In the genomic region with DNA sequence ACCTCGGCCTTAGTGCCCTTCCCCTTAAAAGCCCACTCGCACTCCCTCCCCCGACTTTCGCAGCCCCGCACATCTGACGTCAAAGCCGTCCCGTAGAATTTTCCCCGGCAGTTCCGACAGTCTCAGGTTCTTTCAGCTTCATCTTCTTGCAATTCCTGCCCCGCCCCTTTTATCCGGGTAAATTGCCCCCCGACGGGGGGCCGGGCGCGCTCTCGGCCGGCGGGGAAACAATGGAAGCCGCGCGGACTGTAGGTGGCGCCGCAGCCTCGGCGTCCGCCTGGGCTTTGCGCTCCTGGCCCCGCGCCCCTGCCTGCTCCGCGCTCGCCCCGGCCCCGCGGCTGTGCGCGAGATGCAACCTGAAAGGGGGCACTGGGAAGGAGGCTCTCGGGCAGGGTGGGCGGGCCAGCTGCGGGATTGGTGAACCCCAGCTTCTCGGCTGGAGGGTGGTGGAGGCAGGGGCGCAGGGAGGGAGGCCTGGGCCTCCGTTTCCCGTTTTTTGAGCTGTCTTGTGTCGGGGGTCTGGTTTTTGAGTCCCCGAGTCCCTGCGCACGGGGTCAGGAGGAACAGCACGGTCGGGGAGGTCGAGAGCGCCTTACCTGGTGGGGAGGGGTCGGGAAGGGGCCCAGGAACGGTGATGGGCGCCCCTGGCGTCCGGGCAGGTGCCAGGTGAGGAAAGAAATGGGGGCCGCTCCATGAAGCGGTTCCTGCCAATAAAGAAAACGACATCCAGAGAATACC, we compare ENCODE assay signal across 9 cellular contexts. TPM values are rescaled to one million over a fixed set of nuclear protein-coding genes. Genes with fewer than 3 reads are reported as not detected.
DNase-seq lines count a peak whose midpoint lies in the region; ATAC-seq and TF ChIP-seq lines count a peak whose summit lies in the region.
"Had no signal": no experiment of that assay in that cellular context is flagged by ENCODE, and none has a peak within 500 bp of the region (broad histone marks: within the 10 kb centered on the region; RNA-seq: fewer than 3 reads in every experiment).

No MANE protein-coding gene starts in this region.

- no peak for ATAC-seq in memory B cell (ENCODE audit: low read depth)

- H3K27ac Mint-ChIP-seq in brain (peak overlapping the region in 1 of 5 experiments; percentile 80), memory B cell (no peak overlapping the region)

- H3K27me3 Mint-ChIP-seq in brain: peaks cover 87% of the 10 kb centered on the region
- H3K27me3 Mint-ChIP-seq in memory B cell: peaks cover 10% of the 10 kb centered on the region

- H3K36me3 Mint-ChIP-seq in brain (no peaks in the 10 kb centered on the region), memory B cell (no peaks in the 10 kb centered on the region)

- H3F3A ChIP-seq in MM.1S (ENCODE audit: insufficient read depth, low read length): no peaks in the 10 kb centered on the region

- H3K79me2 ChIP-seq in MM.1S (ENCODE audit: low read length): no peaks in the 10 kb centered on the region

- no peaks in the 10 kb centered on the region for H4K20me1 ChIP-seq in MM.1S (ENCODE audit: insufficient read depth, low read length)

- H2AFZ ChIP-seq in MM.1S (ENCODE audit: low read length): no peak overlapping the region

- no peaks in the 10 kb centered on the region for H3K9me3 ChIP-seq in MM.1S (replicated peaks; ENCODE audit: insufficient read depth, low read length)

- H3K4me2 ChIP-seq in MM.1S (ENCODE audit: low read depth, low read length): no peak overlapping the region; the same call in 1 of the 2 replicates

- H3K4me3 Mint-ChIP-seq in brain (peak overlapping the region; percentile 65 to 83 (median 79)), memory B cell (peak overlapping the region; percentile 30)

- H3K4me1 ChIP-seq in MM.1S (ENCODE audit: low read length): no peaks in the 10 kb centered on the region

- DNase-seq in DMS79 treated with DMSO at 0.1 percent for 48 hours (lab: John Stamatoyannopoulos, UW) (peak; percentile 10), MM.1S (no peak), memory B cell (ENCODE audit: low spot score in 2 of 2) (no peak), NCI-H1436 treated with DMSO at 0.1 percent for 48 hours (lab: John Stamatoyannopoulos, UW) (no peak), cerebellar nuclear complex (lab: John Stamatoyannopoulos, UW) (no peak), SHP77 (lab: John Stamatoyannopoulos, UW) (no peak), C1 segment of cervical spinal cord (lab: John Stamatoyannopoulos, UW) (no peak)
- DNase-seq: left cardiac atrium had no signal

- H3K9me2 ChIP-seq in MM.1S (replicated peaks; ENCODE audit: insufficient read depth, low read length): no peaks in the 10 kb centered on the region

- H3K27ac ChIP-seq in MM.1S (ENCODE audit: low read length): no peak overlapping the region

- TF ChIP-seq CTCF in MM.1S (IDR thresholded peaks at IDR 0.05; ENCODE audit: low read length): peak; percentile 18; the same call in 1 of the 2 replicates
- TF ChIP-seq CTCF in brain (conservative IDR thresholded peaks at IDR 0.05): peak; percentile 66 to 83

- no peaks in the 10 kb centered on the region for H3K36me3 ChIP-seq in MM.1S (replicated peaks; ENCODE audit: insufficient read depth, low read length)

- H3K4me1 Mint-ChIP-seq in brain: peaks cover 44% of the 10 kb centered on the region
- H3K4me1 Mint-ChIP-seq in memory B cell: no peaks in the 10 kb centered on the region

- peaks cover 92% of the 10 kb centered on the region for H3K27me3 ChIP-seq in MM.1S (replicated peaks; ENCODE audit: insufficient read depth, low read length)

- no peak overlapping the region for H3K9ac ChIP-seq in MM.1S (ENCODE audit: low read length)

- no peak overlapping the region for H3K4me3 ChIP-seq in MM.1S (ENCODE audit: low read length)

- H3K9me3 Mint-ChIP-seq in brain: peaks cover 0 to 1% (median 0%) of the 10 kb centered on the region in 5 experiments
- H3K9me3 Mint-ChIP-seq in memory B cell: no peaks in the 10 kb centered on the region

RNA-seq across cellular contexts. Expression of gene FGF19, which starts 0.9 kb away (rescaled TPM):
- not detected for polyA plus RNA-seq in brain (ENCODE audit: insufficient read depth, low read depth, low replicate concordance)

RNA-seq across cellular contexts. Expression of gene LTO1, which starts 29.5 kb away (rescaled TPM):
- polyA plus RNA-seq in brain (ENCODE audit: insufficient read depth, low read depth, low replicate concordance): 11.6 TPM
